9 cellular contexts compared by ENCODE assay signal in genomic region chr2:239274391-239275001, GRCh38.
DNase-seq lines count a peak whose midpoint lies in the region; ATAC-seq and TF ChIP-seq lines count a peak whose summit lies in the region.
"Had no signal": no experiment of that assay in that cellular context is flagged by ENCODE, and none has a peak within 500 bp of the region (broad histone marks: within the 10 kb centered on the region; RNA-seq: fewer than 3 reads in every experiment).

No MANE protein-coding gene starts in this region.

- peak; percentile 60 for DNase-seq in activated CD4-positive, alpha-beta T cell treated with anti-CD3 and anti-CD28 coated beads for 48 hours
- no peak for DNase-seq in activated CD4-positive, alpha-beta T cell treated with anti-CD3 and anti-CD28 coated beads for 1 hour
- peak; percentile 49 for DNase-seq in activated CD4-positive, CD25-positive, alpha-beta regulatory T cell treated with anti-CD3 and anti-CD28 coated beads, Interleukin-2, amount 50 U/mL, for 72 hours
- DNase-seq in fibroblast of the conjunctiva (ENCODE audit: low read depth) (peak; percentile 71), psoas muscle (peak; percentile 79 to 86), NCI-H2029 (lab: John Stamatoyannopoulos, UW) (no peak), iPS-NIHi11 (ENCODE audit: low spot score) (no peak)
- no peak for DNase-seq in NK-92 treated with Interleukin-12 subunit alpha and Interleukin-12 subunit beta, amount 100 ng/mL, for 24 hours (lab: John Stamatoyannopoulos, UW)

- intact Hi-C loops in psoas muscle (cut with DNase I), result no loop called here

- TF ChIP-seq CTCF in psoas muscle (IDR thresholded peaks at IDR 0.05), result no peak

- ATAC-seq in psoas muscle, result peak; percentile 36 to 50 (median 38)

- WGBS in psoas muscle, 3 donors, result 52 to 66% (median 59%) methylated on average over 15 of the region's 15 CpGs

- H3K27ac ChIP-seq in psoas muscle, result peak overlapping the region; percentile 93
- H3K27ac ChIP-seq: VCaP had no signal

- H3K36me3 ChIP-seq in psoas muscle (ENCODE audit: insufficient read depth in 1 of 2, low read depth in 1 of 2), result peaks cover 0 to 3% of the 10 kb centered on the region in 2 donors

- H3K4me1 ChIP-seq in psoas muscle, result peaks cover 94% of the 10 kb centered on the region

- no peaks in the 10 kb centered on the region for H3K9me3 ChIP-seq in psoas muscle

- H3K4me3 ChIP-seq in psoas muscle, result peak overlapping the region; percentile 63

- H3K27me3 ChIP-seq in psoas muscle (ENCODE audit: insufficient read depth in 3 of 3, low read length in 2 of 3), result no peaks in the 10 kb centered on the region

Comparison
In these comparisons a context has a peak if more than half of its experiments do, and no peak if none do; other contexts are left out.
1. DNase-seq: peak in activated CD4-positive, alpha-beta T cell treated with anti-CD3 and anti-CD28 coated beads for 48 hours (single experiment), activated CD4-positive, CD25-positive, alpha-beta regulatory T cell treated with anti-CD3 and anti-CD28 coated beads, Interleukin-2, amount 50 U/mL, for 72 hours (single experiment), fibroblast of the conjunctiva (single experiment) and psoas muscle (2 of 2); none in activated CD4-positive, alpha-beta T cell treated with anti-CD3 and anti-CD28 coated beads for 1 hour (single experiment), NK-92 treated with Interleukin-12 subunit alpha and Interleukin-12 subunit beta, amount 100 ng/mL, for 24 hours (single experiment), NCI-H2029 (single experiment) and iPS-NIHi11 (single experiment).